In the genomic region with DNA sequence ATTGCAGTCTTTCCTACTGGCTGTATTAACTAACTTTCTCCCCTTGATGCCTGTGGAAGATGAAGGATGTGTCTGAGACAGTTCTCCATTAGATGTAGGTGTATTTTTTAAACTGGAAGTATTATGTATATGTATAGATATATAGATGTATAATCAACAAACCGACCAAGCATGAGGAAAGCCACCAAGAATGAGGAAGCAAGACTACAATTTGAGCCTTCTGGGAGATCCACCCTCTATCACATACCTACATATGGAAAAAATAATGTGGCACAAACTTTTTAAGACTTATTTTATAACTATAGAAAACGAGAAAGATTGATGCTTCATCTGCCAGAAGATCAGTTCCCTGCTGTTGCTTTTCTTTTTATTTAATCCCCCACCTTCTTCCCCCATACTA, we compare ENCODE assay signal across 17 cellular contexts.
DNase-seq lines count a peak whose midpoint lies in the region; ATAC-seq and TF ChIP-seq lines count a peak whose summit lies in the region.
"Had no signal": no experiment of that assay in that cellular context is flagged by ENCODE, and none has a peak within 500 bp of the region (broad histone marks: within the 10 kb centered on the region; RNA-seq: fewer than 3 reads in every experiment).

No MANE protein-coding gene starts in this region.

- no peak for TF ChIP-seq CTCF in activated B cell treated with CpG ODN at 0.5 μM for 24 hours (IDR thresholded peaks at IDR 0.05)

- H3K27me3 ChIP-seq in BLaER1, result no peaks in the 10 kb centered on the region

- CTCF ChIA-PET in activated B cell treated with CpG ODN at 0.5 μM for 24 hours (lab: Charles Lee), result no interaction called here
- CTCF ChIA-PET in activated CD8-positive, alpha-beta memory T cell treated with anti-CD3 and anti-CD28 coated beads, Interleukin-2, amount 10 ng/mL, durations not matched to agents 7 days and 5 days (lab: Charles Lee), result no interaction called here
- CTCF ChIA-PET in T-cell (lab: Charles Lee), result no interaction called here

- ATAC-seq in activated B cell treated with CpG ODN at 0.5 μM for 24 hours (ENCODE audit: low read depth) (peak; percentile 40), T-cell (replicated peaks in 1 of 4) (no peak)
- ATAC-seq in activated CD8-positive, alpha-beta memory T cell treated with anti-CD3 and anti-CD28 coated beads, Interleukin-2, amount 10 ng/mL, durations not matched to agents 7 days and 5 days, result no peak
- ATAC-seq: HCT116 had no signal

- POLR2A ChIA-PET in activated B cell treated with CpG ODN at 0.5 μM for 24 hours (lab: Charles Lee) (interaction anchor here (1.0 kb wide), 1 partner anchor 8 kb away, joined by 3 read pairs; no protein-coding TSS in a partner anchor), T-cell (lab: Charles Lee) (no interaction called here)

- peak overlapping the region; percentile 8; the same call in 1 of the 2 replicates for H3K4me2 ChIP-seq in BLaER1

- DNase-seq in activated B cell treated with CpG ODN at 0.5 μM for 24 hours (no peak), dedifferentiated amniotic fluid mesenchymal stem cell (ENCODE audit: extremely low spot score) (peak; percentile 35), T-cell (no peak), midbrain (lab: John Stamatoyannopoulos, UW) (no peak)
- no peak for DNase-seq in activated CD8-positive, alpha-beta memory T cell treated with anti-CD3 and anti-CD28 coated beads, Interleukin-2, amount 10 ng/mL, durations not matched to agents 7 days and 5 days
- DNase-seq in activated naive CD4-positive, alpha-beta T cell treated with Interleukin-2 at 50 U/mL for 16 hours, result no peak
- DNase-seq: 8988T; Caco-2; CD4-positive, alpha-beta T cell; GDM1; GOT3; H7; IMR-90 had no signal

- H3K4me3 Mint-ChIP-seq in activated B cell treated with CpG ODN at 0.5 μM for 24 hours, result no peak overlapping the region
- no peak overlapping the region for H3K4me3 Mint-ChIP-seq in activated CD8-positive, alpha-beta memory T cell treated with anti-CD3 and anti-CD28 coated beads, Interleukin-2, amount 10 ng/mL, durations not matched to agents 7 days and 5 days
- H3K4me3 Mint-ChIP-seq in T-cell, result no peak overlapping the region
- H3K4me3 Mint-ChIP-seq: B cell; CD4-positive, alpha-beta T cell had no signal

- H3K9ac ChIP-seq in BLaER1, result no peak overlapping the region

- H4K20me1 ChIP-seq in BLaER1, result no peaks in the 10 kb centered on the region

- peaks cover 8% of the 10 kb centered on the region for H3K4me1 ChIP-seq in BLaER1
- H3K4me1 ChIP-seq: Caco-2 had no signal

- H3K9me3 Mint-ChIP-seq in activated B cell treated with CpG ODN at 0.5 μM for 24 hours (no peaks in the 10 kb centered on the region), T-cell (no peaks in the 10 kb centered on the region)
- no peaks in the 10 kb centered on the region for H3K9me3 Mint-ChIP-seq in activated CD8-positive, alpha-beta memory T cell treated with anti-CD3 and anti-CD28 coated beads, Interleukin-2, amount 10 ng/mL, durations not matched to agents 7 days and 5 days (ENCODE audit: low read depth)
- H3K9me3 Mint-ChIP-seq: CD4-positive, alpha-beta T cell had no signal

- no peak overlapping the region for H3K27ac ChIP-seq in BLaER1
- H3K27ac ChIP-seq: C4-2B had no signal

- H3K4me3 ChIP-seq in BLaER1, result no peak overlapping the region

- H3K27ac Mint-ChIP-seq in activated B cell treated with CpG ODN at 0.5 μM for 24 hours (no peak overlapping the region), T-cell (no peak overlapping the region)
- no peak overlapping the region for H3K27ac Mint-ChIP-seq in activated CD8-positive, alpha-beta memory T cell treated with anti-CD3 and anti-CD28 coated beads, Interleukin-2, amount 10 ng/mL, durations not matched to agents 7 days and 5 days
- H3K27ac Mint-ChIP-seq: B cell; CD4-positive, alpha-beta T cell had no signal

- peaks cover 5% of the 10 kb centered on the region for H3K27me3 Mint-ChIP-seq in activated B cell treated with CpG ODN at 0.5 μM for 24 hours
- H3K27me3 Mint-ChIP-seq in activated CD8-positive, alpha-beta memory T cell treated with anti-CD3 and anti-CD28 coated beads, Interleukin-2, amount 10 ng/mL, durations not matched to agents 7 days and 5 days, result no peaks in the 10 kb centered on the region
- peaks cover 4 to 7% of the 10 kb centered on the region in 2 donors for H3K27me3 Mint-ChIP-seq in T-cell
- H3K27me3 Mint-ChIP-seq: CD4-positive, alpha-beta T cell had no signal

- intact Hi-C loops in activated B cell treated with CpG ODN at 0.5 μM for 24 hours (cut with micrococcal nuclease), result no loop called here

- no peaks in the 10 kb centered on the region for H3K36me3 ChIP-seq in BLaER1

- peaks cover 54% of the 10 kb centered on the region for H3K9me3 ChIP-seq in BLaER1
- H3K9me3 ChIP-seq: Caco-2 had no signal

- H3K4me1 Mint-ChIP-seq in activated B cell treated with CpG ODN at 0.5 μM for 24 hours (peaks cover 8% of the 10 kb centered on the region), T-cell (no peaks in the 10 kb centered on the region)
- H3K4me1 Mint-ChIP-seq in activated CD8-positive, alpha-beta memory T cell treated with anti-CD3 and anti-CD28 coated beads, Interleukin-2, amount 10 ng/mL, durations not matched to agents 7 days and 5 days, result no peaks in the 10 kb centered on the region

- no peaks in the 10 kb centered on the region for H3K36me3 Mint-ChIP-seq in activated B cell treated with CpG ODN at 0.5 μM for 24 hours (ENCODE audit: low read depth)
- H3K36me3 Mint-ChIP-seq in activated CD8-positive, alpha-beta memory T cell treated with anti-CD3 and anti-CD28 coated beads, Interleukin-2, amount 10 ng/mL, durations not matched to agents 7 days and 5 days, result no peaks in the 10 kb centered on the region
- no peaks in the 10 kb centered on the region for H3K36me3 Mint-ChIP-seq in T-cell
